ENCODE assay signal across 9 cellular contexts in the genomic region with DNA sequence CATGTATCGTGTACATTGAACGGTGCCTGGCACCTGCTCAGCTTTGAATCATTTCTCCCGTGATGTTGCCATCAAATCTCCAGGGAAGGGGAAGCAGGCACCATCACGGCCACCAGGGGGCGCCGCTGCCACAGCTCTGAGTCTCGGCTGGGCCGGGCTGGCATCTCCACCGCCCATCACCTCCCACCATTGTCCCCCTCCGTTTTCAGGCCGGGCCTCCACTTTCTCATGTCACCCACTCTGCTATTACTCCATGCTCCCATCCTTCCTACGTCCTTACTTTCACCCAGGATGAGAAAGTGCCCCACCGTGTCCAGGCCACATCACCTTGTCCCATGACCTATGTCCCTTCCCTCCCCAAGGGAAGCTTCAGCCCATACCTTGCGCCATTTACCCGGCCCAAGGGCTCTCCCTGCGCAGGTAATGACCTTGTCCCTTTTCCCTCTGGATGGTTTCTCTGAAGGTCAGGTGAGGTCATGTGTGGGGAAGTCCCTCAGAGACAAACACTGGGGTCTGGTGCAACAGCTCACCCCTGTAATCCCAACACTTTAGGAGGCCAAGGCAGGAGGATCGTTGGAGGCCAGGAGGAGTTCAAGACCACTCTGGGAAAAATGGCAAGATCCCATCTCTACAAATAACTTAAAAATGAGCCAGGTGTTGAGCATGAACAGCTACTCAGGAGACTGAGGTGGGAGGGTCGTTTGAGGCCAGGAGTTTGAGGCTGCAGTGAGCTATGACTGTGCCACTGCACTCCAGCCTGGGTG. TPM values are rescaled to one million over a fixed set of nuclear protein-coding genes. Genes with fewer than 3 reads are reported as not detected.
DNase-seq lines count a peak whose midpoint lies in the region; ATAC-seq and TF ChIP-seq lines count a peak whose summit lies in the region.
"Had no signal": no experiment of that assay in that cellular context is flagged by ENCODE, and none has a peak within 500 bp of the region (broad histone marks: within the 10 kb centered on the region; RNA-seq: fewer than 3 reads in every experiment).

No MANE protein-coding gene starts in this region.

- WGBS in lung, 2 donors: 27 to 31% methylated on average over 18 of the region's 18 CpGs

- peak; percentile 90 for TF ChIP-seq CTCF in AG04450 (IDR thresholded peaks at IDR 0.05; ENCODE audit: low read depth, low read length)
- peak; percentile 68 for TF ChIP-seq CTCF in lung (IDR thresholded peaks at IDR 0.05; ENCODE audit: control extremely low read depth, extremely low read depth)

- H3K36me3 ChIP-seq in lung (ENCODE audit: control insufficient read depth in 2 of 2, insufficient read depth in 2 of 2, low read length in 2 of 2): no peaks in the 10 kb centered on the region

- CTCF ChIA-PET in AG04450 (lab: Charles Lee): interaction anchor here (0.5 to 14.3 kb wide), 44 partner anchors 10 to 905 kb away, joined by 3 to 474 read pairs (median 4); partner anchors contain the start of gene LMTK2

- H3K27ac ChIP-seq in AG04450 (ENCODE audit: low read depth, low read length) (no peak overlapping the region), lung (ENCODE audit: low read depth in 1 of 2, low read length in 1 of 2) (no peak overlapping the region)

- H3K9me3 ChIP-seq in AG04450 (ENCODE audit: control insufficient read depth, insufficient read depth, low read length): no peaks in the 10 kb centered on the region
- no peaks in the 10 kb centered on the region for H3K9me3 ChIP-seq in lung (ENCODE audit: control insufficient read depth in 2 of 2, insufficient read depth in 1 of 2, low read length in 1 of 2)

- H3K4me3 ChIP-seq in AG04450 (ENCODE audit: low read depth, low read length) (no peak overlapping the region), lung (no peak overlapping the region)

- DNase-seq in AG04450 (ENCODE audit: low read depth, low spot score) (peak; percentile 18), NCI-H82 (lab: John Stamatoyannopoulos, UW) (peak; percentile 77), dermis microvascular lymphatic vessel endothelial cell (ENCODE audit: low read depth in 2 of 2) (peak; percentile 25 to 61), lung (ENCODE audit: low spot score) (peak; percentile 80)
- DNase-seq in activated CD4-positive, alpha-beta T cell treated with anti-CD3 and anti-CD28 coated beads, Interleukin-2, amount 50 U/mL, for 48 hours: peak; percentile 88 to 89
- DNase-seq in stimulated activated CD8-positive, alpha-beta memory T cell treated with anti-CD3 and anti-CD28 coated beads, Interleukin-12 subunit alpha, Interleukin-12 subunit beta, amount 100 ng/mL, for 4 hours (ENCODE audit: low read depth): peak; percentile 51

- H3K4me1 ChIP-seq in lung (ENCODE audit: control insufficient read depth in 2 of 2, insufficient read depth in 2 of 2, low read length in 2 of 2): no peaks in the 10 kb centered on the region

- peaks cover 2% of the 10 kb centered on the region for H3K27me3 ChIP-seq in AG04450 (ENCODE audit: control insufficient read depth, insufficient read depth, low read length)
- H3K27me3 ChIP-seq in lung (ENCODE audit: control insufficient read depth, insufficient read depth): no peaks in the 10 kb centered on the region

- POLR2A ChIA-PET in AG04450 (lab: Yijun Ruan, JAX): interaction anchor here (1.5 kb wide), 1 partner anchor 146 kb away, joined by 6 read pairs; no protein-coding TSS in a partner anchor

- ATAC-seq in GM18909 (IDR thresholded peaks at IDR 0.05; ENCODE audit: poor library complexity, unreplicated experiment) (peak; percentile 83), HG03442 (IDR thresholded peaks at IDR 0.05; ENCODE audit: unreplicated experiment) (peak; percentile 84), lung (ENCODE audit: insufficient read depth, low FRiP score) (peak; percentile 87)

RNA-seq across cellular contexts. Expression of gene OCM2, which starts 31.8 kb away (rescaled TPM):
- polyA plus RNA-seq in AG04450 (2011; rRNA removed): not detected in 2 replicates
- not detected in 2 replicates for polyA minus RNA-seq in AG04450 (2011; rRNA and poly(A)+ RNA removed)
- not detected in 2 replicates for total RNA-seq in dermis microvascular lymphatic vessel endothelial cell
- total RNA-seq in lung: not detected
- not detected for polyA plus RNA-seq in lung
- total RNA-seq: urinary bladder had no signal
- polyA plus RNA-seq: urinary bladder had no signal

Comparison
In these comparisons a context has a peak if more than half of its experiments do, and no peak if none do; other contexts are left out.
1. DNase-seq: peak in every context shown above with its lines; median percentile 88 in activated CD4-positive, alpha-beta T cell treated with anti-CD3 and anti-CD28 coated beads, Interleukin-2, amount 50 U/mL, for 48 hours; 80 in lung; 77 in NCI-H82; 51 in stimulated activated CD8-positive, alpha-beta memory T cell treated with anti-CD3 and anti-CD28 coated beads, Interleukin-12 subunit alpha, Interleukin-12 subunit beta, amount 100 ng/mL, for 4 hours; 43 in dermis microvascular lymphatic vessel endothelial cell; 18 in AG04450.